In the genomic region with DNA sequence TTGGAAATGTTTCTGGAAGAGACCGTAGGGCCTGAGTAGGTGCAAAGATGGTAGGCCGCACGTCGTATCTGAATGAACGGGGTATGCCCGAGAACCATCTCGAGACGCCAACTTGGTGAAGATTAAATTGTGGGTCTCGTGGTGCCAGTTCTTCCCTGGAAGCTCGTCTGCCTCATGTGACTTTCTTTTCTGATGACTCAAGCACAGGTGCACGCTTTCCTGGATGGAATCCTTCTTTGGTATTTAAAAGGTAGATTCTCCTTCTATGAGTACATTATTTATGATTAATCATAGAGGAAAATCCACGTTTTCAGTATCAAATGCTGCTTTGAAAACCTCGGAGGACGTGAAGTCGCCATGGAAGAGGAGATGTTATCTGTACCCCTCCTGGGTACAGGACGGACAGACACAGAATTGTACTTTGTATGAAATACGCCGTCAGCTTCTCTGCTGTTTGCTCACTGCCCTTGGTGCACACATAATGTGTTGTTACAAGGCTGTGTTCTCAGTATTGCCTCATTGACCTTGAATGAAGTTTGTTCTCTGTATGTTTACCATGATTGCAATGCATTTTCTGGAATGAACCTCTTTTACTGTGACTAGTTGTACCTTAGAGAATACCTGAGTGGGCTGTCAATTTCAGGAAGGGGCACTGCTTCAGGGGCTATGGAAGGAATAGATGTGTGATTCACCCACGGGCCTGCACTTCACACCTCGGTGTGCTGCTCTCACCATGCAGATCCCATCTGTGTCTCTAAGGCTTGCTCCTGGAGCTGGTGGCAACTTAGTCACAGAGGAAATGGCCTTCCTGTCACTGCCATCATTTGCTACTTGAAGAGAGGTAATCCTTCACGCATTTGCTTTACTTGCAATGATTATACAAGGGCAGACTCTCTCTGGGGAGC, we compare ENCODE assay signal across 1 cellular context.
TF ChIP-seq lines count a peak whose summit lies in the region.

No MANE protein-coding gene starts in this region.

TF ChIP-seq in HepG2, 621 proteins besides CTCF, POLR2A, EP300 and RAD21 (continued from another document and continues in another):
- TF ChIP-seq, protein P1, sequence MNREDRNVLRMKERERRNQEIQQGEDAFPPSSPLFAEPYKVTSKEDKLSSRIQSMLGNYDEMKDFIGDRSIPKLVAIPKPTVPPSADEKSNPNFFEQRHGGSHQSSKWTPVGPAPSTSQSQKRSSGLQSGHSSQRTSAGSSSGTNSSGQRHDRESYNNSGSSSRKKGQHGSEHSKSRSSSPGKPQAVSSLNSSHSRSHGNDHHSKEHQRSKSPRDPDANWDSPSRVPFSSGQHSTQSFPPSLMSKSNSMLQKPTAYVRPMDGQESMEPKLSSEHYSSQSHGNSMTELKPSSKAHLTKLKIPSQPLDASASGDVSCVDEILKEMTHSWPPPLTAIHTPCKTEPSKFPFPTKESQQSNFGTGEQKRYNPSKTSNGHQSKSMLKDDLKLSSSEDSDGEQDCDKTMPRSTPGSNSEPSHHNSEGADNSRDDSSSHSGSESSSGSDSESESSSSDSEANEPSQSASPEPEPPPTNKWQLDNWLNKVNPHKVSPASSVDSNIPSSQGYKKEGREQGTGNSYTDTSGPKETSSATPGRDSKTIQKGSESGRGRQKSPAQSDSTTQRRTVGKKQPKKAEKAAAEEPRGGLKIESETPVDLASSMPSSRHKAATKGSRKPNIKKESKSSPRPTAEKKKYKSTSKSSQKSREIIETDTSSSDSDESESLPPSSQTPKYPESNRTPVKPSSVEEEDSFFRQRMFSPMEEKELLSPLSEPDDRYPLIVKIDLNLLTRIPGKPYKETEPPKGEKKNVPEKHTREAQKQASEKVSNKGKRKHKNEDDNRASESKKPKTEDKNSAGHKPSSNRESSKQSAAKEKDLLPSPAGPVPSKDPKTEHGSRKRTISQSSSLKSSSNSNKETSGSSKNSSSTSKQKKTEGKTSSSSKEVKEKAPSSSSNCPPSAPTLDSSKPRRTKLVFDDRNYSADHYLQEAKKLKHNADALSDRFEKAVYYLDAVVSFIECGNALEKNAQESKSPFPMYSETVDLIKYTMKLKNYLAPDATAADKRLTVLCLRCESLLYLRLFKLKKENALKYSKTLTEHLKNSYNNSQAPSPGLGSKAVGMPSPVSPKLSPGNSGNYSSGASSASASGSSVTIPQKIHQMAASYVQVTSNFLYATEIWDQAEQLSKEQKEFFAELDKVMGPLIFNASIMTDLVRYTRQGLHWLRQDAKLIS (CRISPR knock-in tag; IDR thresholded peaks at IDR 0.05): no peak
- no peak for TF ChIP-seq SMAD9 (CRISPR knock-in tag; IDR thresholded peaks at IDR 0.05)
- TF ChIP-seq ZMYM4 (CRISPR knock-in tag; IDR thresholded peaks at IDR 0.05): no peak
- no peak for TF ChIP-seq DMTF1 (CRISPR knock-in tag; IDR thresholded peaks at IDR 0.05)
- no peak for TF ChIP-seq HOXA7 (CRISPR knock-in tag; IDR thresholded peaks at IDR 0.05)
- no peak for TF ChIP-seq NFE2L1 (CRISPR knock-in tag; IDR thresholded peaks at IDR 0.05; ENCODE audit: borderline replicate concordance)
- TF ChIP-seq ZMYM2 (CRISPR knock-in tag; IDR thresholded peaks at IDR 0.05): no peak
- TF ChIP-seq HMGXB4 (CRISPR knock-in tag; IDR thresholded peaks at IDR 0.05; ENCODE audit: borderline replicate concordance in 1 of 2, low read depth in 1 of 2): no peak
- peak; percentile 88 for TF ChIP-seq SMAD3 (CRISPR knock-in tag; IDR thresholded peaks at IDR 0.05)
- TF ChIP-seq KDM3A (CRISPR knock-in tag; IDR thresholded peaks at IDR 0.05; ENCODE audit: low read depth): peak; percentile 31; the same call in 1 of the 2 replicates
- no peak for TF ChIP-seq CEBPZ (IDR thresholded peaks at IDR 0.05; ENCODE audit: low read length)
- TF ChIP-seq AKAP8 (CRISPR knock-in tag; IDR thresholded peaks at IDR 0.05): no peak
- TF ChIP-seq, protein P2, sequence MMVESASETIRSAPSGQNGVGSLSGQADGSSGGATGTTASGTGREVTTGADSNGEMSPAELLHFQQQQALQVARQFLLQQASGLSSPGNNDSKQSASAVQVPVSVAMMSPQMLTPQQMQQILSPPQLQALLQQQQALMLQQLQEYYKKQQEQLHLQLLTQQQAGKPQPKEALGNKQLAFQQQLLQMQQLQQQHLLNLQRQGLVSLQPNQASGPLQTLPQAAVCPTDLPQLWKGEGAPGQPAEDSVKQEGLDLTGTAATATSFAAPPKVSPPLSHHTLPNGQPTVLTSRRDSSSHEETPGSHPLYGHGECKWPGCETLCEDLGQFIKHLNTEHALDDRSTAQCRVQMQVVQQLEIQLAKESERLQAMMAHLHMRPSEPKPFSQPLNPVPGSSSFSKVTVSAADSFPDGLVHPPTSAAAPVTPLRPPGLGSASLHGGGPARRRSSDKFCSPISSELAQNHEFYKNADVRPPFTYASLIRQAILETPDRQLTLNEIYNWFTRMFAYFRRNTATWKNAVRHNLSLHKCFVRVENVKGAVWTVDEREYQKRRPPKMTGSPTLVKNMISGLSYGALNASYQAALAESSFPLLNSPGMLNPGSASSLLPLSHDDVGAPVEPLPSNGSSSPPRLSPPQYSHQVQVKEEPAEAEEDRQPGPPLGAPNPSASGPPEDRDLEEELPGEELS (CRISPR knock-in tag; IDR thresholded peaks at IDR 0.05): peak; percentile 81
- no peak for TF ChIP-seq ZNF605 (CRISPR knock-in tag; IDR thresholded peaks at IDR 0.05)
- TF ChIP-seq ZBTB7A (CRISPR knock-in tag; IDR thresholded peaks at IDR 0.05): no peak
- no peak for TF ChIP-seq DR1 (CRISPR knock-in tag; IDR thresholded peaks at IDR 0.05)
- TF ChIP-seq MIXL1 (CRISPR knock-in tag; IDR thresholded peaks at IDR 0.05): peak; percentile 83
- TF ChIP-seq ZNF263 (CRISPR knock-in tag; IDR thresholded peaks at IDR 0.05): no peak
- TF ChIP-seq ATF6 (CRISPR knock-in tag; conservative IDR thresholded peaks at IDR 0.05): no peak
- no peak for TF ChIP-seq ZSCAN5A (CRISPR knock-in tag; IDR thresholded peaks at IDR 0.05; ENCODE audit: borderline replicate concordance)
- no peak for TF ChIP-seq PHF20 (CRISPR knock-in tag; IDR thresholded peaks at IDR 0.05)
- no peak for TF ChIP-seq ZNF790 (CRISPR knock-in tag; IDR thresholded peaks at IDR 0.05; ENCODE audit: borderline replicate concordance)
- 0 out of 2 replicates have a peak, but pooled peaks have one; percentile 17 for TF ChIP-seq SPEN (CRISPR knock-in tag; IDR thresholded peaks at IDR 0.05; ENCODE audit: low read depth)
- peak; percentile 38; the same call in 1 of the 2 replicates for TF ChIP-seq ELF3 (CRISPR knock-in tag; IDR thresholded peaks at IDR 0.05)
- no peak for TF ChIP-seq RBAK (CRISPR knock-in tag; IDR thresholded peaks at IDR 0.05)
- no peak for TF ChIP-seq HNRNPK (IDR thresholded peaks at IDR 0.05; ENCODE audit: low read depth, low read length, poor library complexity, severe bottlenecking)
- no peak for TF ChIP-seq ZNF839 (CRISPR knock-in tag; IDR thresholded peaks at IDR 0.05; ENCODE audit: borderline replicate concordance)
- peak; percentile 80 for TF ChIP-seq RARA (CRISPR knock-in tag; IDR thresholded peaks at IDR 0.05)
- no peak for TF ChIP-seq CAMTA2 (CRISPR knock-in tag; IDR thresholded peaks at IDR 0.05; ENCODE audit: borderline replicate concordance)
- no peak for TF ChIP-seq ZNF292 (CRISPR knock-in tag; IDR thresholded peaks at IDR 0.05; ENCODE audit: borderline replicate concordance, low read depth)
- no peak for TF ChIP-seq ZNF275 (CRISPR knock-in tag; IDR thresholded peaks at IDR 0.05; ENCODE audit: borderline replicate concordance)
- TF ChIP-seq XBP1 (CRISPR knock-in tag; IDR thresholded peaks at IDR 0.05): no peak
- TF ChIP-seq FOXP1 (IDR thresholded peaks at IDR 0.05): 0 out of 2 replicates have a peak, but pooled peaks have one; percentile 46
- peak; percentile 91 for TF ChIP-seq FOXP1 (CRISPR knock-in tag; IDR thresholded peaks at IDR 0.05)
- 0 out of 2 replicates have a peak, but pooled peaks have one; percentile 54 for TF ChIP-seq ZNF772 (CRISPR knock-in tag; IDR thresholded peaks at IDR 0.05)
- no peak for TF ChIP-seq SNAI1 (CRISPR knock-in tag; IDR thresholded peaks at IDR 0.05; ENCODE audit: borderline replicate concordance)
- TF ChIP-seq KAT2B (IDR thresholded peaks at IDR 0.05; ENCODE audit: borderline replicate concordance, low read depth, low read length): no peak
- no peak for TF ChIP-seq ZNF441 (CRISPR knock-in tag; IDR thresholded peaks at IDR 0.05; ENCODE audit: borderline replicate concordance)
- TF ChIP-seq ZBTB21 (CRISPR knock-in tag; IDR thresholded peaks at IDR 0.05): no peak
- TF ChIP-seq NCOA5 (CRISPR knock-in tag; IDR thresholded peaks at IDR 0.05): no peak
- no peak for TF ChIP-seq ZNF20 (CRISPR knock-in tag; IDR thresholded peaks at IDR 0.05)
- no peak for TF ChIP-seq ZNF788 (CRISPR knock-in tag; IDR thresholded peaks at IDR 0.05; ENCODE audit: borderline replicate concordance)
